In genomic region chr19:5632657-5633056, GRCh38 we compare ENCODE assay signal across 20 cellular contexts. TPM values are rescaled to one million over a fixed set of nuclear protein-coding genes. Genes with fewer than 3 reads are reported as not detected.
DNase-seq lines count a peak whose midpoint lies in the region; ATAC-seq and TF ChIP-seq lines count a peak whose summit lies in the region.
"Had no signal": no experiment of that assay in that cellular context is flagged by ENCODE, and none has a peak within 500 bp of the region (broad histone marks: within the 10 kb centered on the region; RNA-seq: fewer than 3 reads in every experiment).

No MANE protein-coding gene starts in this region.

- H3K9me3 Mint-ChIP-seq in activated naive CD8-positive, alpha-beta T cell (ENCODE audit: low read depth), result no peaks in the 10 kb centered on the region
- H3K9me3 Mint-ChIP-seq in activated naive CD8-positive, alpha-beta T cell treated with anti-CD3 and anti-CD28 coated beads for 36 hours, result no peaks in the 10 kb centered on the region
- H3K9me3 Mint-ChIP-seq in mesothelial cell of epicardium, result no peaks in the 10 kb centered on the region
- H3K9me3 Mint-ChIP-seq: activated naive CD4-positive, alpha-beta T cell treated with anti-CD3 and anti-CD28 coated beads, Interleukin-2, amount 10 ng/mL, durations not matched to agents 7 days and 5 days; brain; CD8-positive, alpha-beta memory T cell; dendritic cell treated with granulocyte-macrophage colony-stimulating factor and Interleukin-4, amounts not matched to agents 40 ng/mL and 50 ng/mL, for 4 days; memory B cell; stimulated activated naive B cell treated with anti-CD40 and anti-IgM and Interleukin-4, amounts not matched to agents 10 μg/mL and 1 μg/mL and 100 μg/mL, for 72 hours; T-helper 1 cell treated with Interleukin-12 subunit alpha and Interleukin-12 subunit beta and Interleukin-4 antibody, amounts not matched to agents 30 μg/mL and 1 μg/mL, for 36 hours had no signal

- TF ChIP-seq POLR2A in uterus (IDR thresholded peaks at IDR 0.05), result no peak

- H3K27me3 ChIP-seq in uterus, result no peaks in the 10 kb centered on the region
- H3K27me3 ChIP-seq: upper lobe of left lung had no signal

- peak overlapping the region; percentile 7 for H3K27ac Mint-ChIP-seq in activated naive CD8-positive, alpha-beta T cell
- no peak overlapping the region for H3K27ac Mint-ChIP-seq in activated naive CD8-positive, alpha-beta T cell treated with anti-CD3 and anti-CD28 coated beads for 36 hours
- H3K27ac Mint-ChIP-seq in mesothelial cell of epicardium, result peak overlapping the region; percentile 20
- H3K27ac Mint-ChIP-seq: activated naive CD4-positive, alpha-beta T cell treated with anti-CD3 and anti-CD28 coated beads, Interleukin-2, amount 10 ng/mL, durations not matched to agents 7 days and 5 days; stimulated activated naive B cell treated with anti-CD40 and anti-IgM and Interleukin-4, amounts not matched to agents 10 μg/mL and 1 μg/mL and 100 μg/mL, for 72 hours; T-helper 1 cell treated with Interleukin-12 subunit alpha and Interleukin-12 subunit beta and Interleukin-4 antibody, amounts not matched to agents 30 μg/mL and 1 μg/mL, for 36 hours had no signal

- no peaks in the 10 kb centered on the region for H3K27me3 Mint-ChIP-seq in activated naive CD8-positive, alpha-beta T cell
- no peaks in the 10 kb centered on the region for H3K27me3 Mint-ChIP-seq in activated naive CD8-positive, alpha-beta T cell treated with anti-CD3 and anti-CD28 coated beads for 36 hours
- H3K27me3 Mint-ChIP-seq in mesothelial cell of epicardium (ENCODE audit: low read depth), result no peaks in the 10 kb centered on the region
- H3K27me3 Mint-ChIP-seq: activated naive CD4-positive, alpha-beta T cell treated with anti-CD3 and anti-CD28 coated beads, Interleukin-2, amount 10 ng/mL, durations not matched to agents 7 days and 5 days; brain; CD8-positive, alpha-beta memory T cell; dendritic cell treated with granulocyte-macrophage colony-stimulating factor and Interleukin-4, amounts not matched to agents 40 ng/mL and 50 ng/mL, for 4 days; memory B cell; stimulated activated naive B cell treated with anti-CD40 and anti-IgM and Interleukin-4, amounts not matched to agents 10 μg/mL and 1 μg/mL and 100 μg/mL, for 72 hours had no signal

- intact Hi-C loops in uterus (cut with DNase I; ENCODE audit: low total_unique reads), result no loop called here

- H3K27ac ChIP-seq in uterus, result peak overlapping the region; percentile 45

- H3K4me1 ChIP-seq in uterus, result peaks cover under 1 to 14% of the 10 kb centered on the region in 2 donors

- peaks cover 73% of the 10 kb centered on the region for H3K4me1 Mint-ChIP-seq in activated naive CD8-positive, alpha-beta T cell (ENCODE audit: low read depth)
- H3K4me1 Mint-ChIP-seq in activated naive CD8-positive, alpha-beta T cell treated with anti-CD3 and anti-CD28 coated beads for 36 hours, result peaks cover 60% of the 10 kb centered on the region
- peaks cover 19% of the 10 kb centered on the region for H3K4me1 Mint-ChIP-seq in mesothelial cell of epicardium

- peaks cover 6% of the 10 kb centered on the region for H3K36me3 Mint-ChIP-seq in activated naive CD8-positive, alpha-beta T cell
- peaks cover 20% of the 10 kb centered on the region for H3K36me3 Mint-ChIP-seq in activated naive CD8-positive, alpha-beta T cell treated with anti-CD3 and anti-CD28 coated beads for 36 hours
- H3K36me3 Mint-ChIP-seq in mesothelial cell of epicardium, result peaks cover 12% of the 10 kb centered on the region

- no peaks in the 10 kb centered on the region for H3K36me3 ChIP-seq in uterus

- no peak for ATAC-seq in GM19455 (IDR thresholded peaks at IDR 0.05; ENCODE audit: unreplicated experiment)
- ATAC-seq: stimulated activated naive B cell treated with anti-CD40 and anti-IgM and Interleukin-4, amounts not matched to agents 10 μg/mL and 1 μg/mL and 100 μg/mL, for 72 hours had no signal

- TF ChIP-seq CTCF in mesothelial cell of epicardium (IDR thresholded peaks at IDR 0.05; ENCODE audit: unreplicated experiment) (no peak), uterus (IDR thresholded peaks at IDR 0.05) (no peak)

- no peak for DNase-seq in activated naive CD8-positive, alpha-beta T cell treated with anti-CD3 and anti-CD28 coated beads for 36 hours
- DNase-seq in mesothelial cell of epicardium (ENCODE audit: low spot score in 2 of 2, unreplicated experiment in 2 of 2) (no peak), uterus (peak in 1 of 2 donors; percentile 36), SKM-1 (lab: John Stamatoyannopoulos, UW; ENCODE audit: unreplicated experiment) (no peak)
- DNase-seq: activated CD4-positive, CD25-positive, alpha-beta regulatory T cell; activated naive CD4-positive, alpha-beta T cell treated with anti-CD3 and anti-CD28 coated beads, Interleukin-2, amount 10 ng/mL, durations not matched to agents 7 days and 5 days; CD8-positive, alpha-beta memory T cell; NCI-H1694 treated with DMSO at 0.1 percent for 48 hours; NCI-H446 treated with DMSO at 0.1 percent for 48 hours; nucleus accumbens; SHP77; stimulated activated naive B cell treated with anti-CD40 and anti-IgM and Interleukin-4, amounts not matched to agents 10 μg/mL and 1 μg/mL and 100 μg/mL, for 72 hours; upper lobe of left lung had no signal

- no peak overlapping the region for H3K4me3 ChIP-seq in uterus
- H3K4me3 ChIP-seq: skin epidermis, upper lobe of left lung had no signal

- H3K9me3 ChIP-seq in uterus, result no peaks in the 10 kb centered on the region
- H3K9me3 ChIP-seq: upper lobe of left lung had no signal

- H3K4me3 Mint-ChIP-seq in activated naive CD8-positive, alpha-beta T cell, result peak overlapping the region; percentile 30
- no peak overlapping the region for H3K4me3 Mint-ChIP-seq in activated naive CD8-positive, alpha-beta T cell treated with anti-CD3 and anti-CD28 coated beads for 36 hours
- no peak overlapping the region for H3K4me3 Mint-ChIP-seq in mesothelial cell of epicardium
- H3K4me3 Mint-ChIP-seq: activated naive CD4-positive, alpha-beta T cell treated with anti-CD3 and anti-CD28 coated beads, Interleukin-2, amount 10 ng/mL, durations not matched to agents 7 days and 5 days; dendritic cell treated with granulocyte-macrophage colony-stimulating factor and Interleukin-4, amounts not matched to agents 40 ng/mL and 50 ng/mL, for 4 days; memory B cell; stimulated activated naive B cell treated with anti-CD40 and anti-IgM and Interleukin-4, amounts not matched to agents 10 μg/mL and 1 μg/mL and 100 μg/mL, for 72 hours; T-helper 1 cell treated with Interleukin-12 subunit alpha and Interleukin-12 subunit beta and Interleukin-4 antibody, amounts not matched to agents 30 μg/mL and 1 μg/mL, for 36 hours had no signal

RNA-seq across cellular contexts. Expression of gene SAFB, which starts 9.8 kb away (rescaled TPM):
- 100 to 1,000 TPM; 123 to 133 TPM for total RNA-seq in activated naive CD8-positive, alpha-beta T cell treated with anti-CD3 and anti-CD28 coated beads for 36 hours
- total RNA-seq in mesothelial cell of epicardium (139 to 147 TPM (median 142 TPM) in 3 replicates), uterus (100 to 1,000 TPM in 1 of 4 donors, 10 to 100 TPM in 3; 35.9 to 129 (median 97.4) TPM)

RNA-seq across cellular contexts. Expression of gene SAFB2, which starts 10.1 kb away (rescaled TPM):
- 10 to 100 TPM; 79.5 to 84.1 TPM for total RNA-seq in activated naive CD8-positive, alpha-beta T cell treated with anti-CD3 and anti-CD28 coated beads for 36 hours
- total RNA-seq in mesothelial cell of epicardium, result 70.5 to 80.3 TPM (median 78.4 TPM) in 3 replicates
- total RNA-seq in uterus, result 100 to 1,000 TPM in 2 of 4 donors, 10 to 100 TPM in 2; 45.0 to 250 (median 129) TPM

RNA-seq across cellular contexts. Expression of gene MICOS13, which starts 47.7 kb away (rescaled TPM):
- total RNA-seq in activated naive CD8-positive, alpha-beta T cell treated with anti-CD3 and anti-CD28 coated beads for 36 hours, result 10 to 100 TPM; 44.6 to 53.5 TPM
- total RNA-seq in mesothelial cell of epicardium, result 30.0 to 32.3 TPM (median 30.7 TPM) in 3 replicates
- 10 to 100 TPM in 3 of 4 donors, 1 to 10 TPM in 1; 2.8 to 36.7 (median 21.1) TPM for total RNA-seq in uterus

RNA-seq across cellular contexts. Expression of gene HSD11B1L, which starts 48.2 kb away (rescaled TPM):
- 1 to 10 TPM; 1.5 to 3.2 TPM for total RNA-seq in activated naive CD8-positive, alpha-beta T cell treated with anti-CD3 and anti-CD28 coated beads for 36 hours
- total RNA-seq in mesothelial cell of epicardium (15.9 to 16.7 TPM (median 16.0 TPM) in 3 replicates), uterus (10 to 100 TPM in 1 of 4 donors, 1 to 10 TPM in 2, under 1 TPM in 1; 0.26 to 17.8 (median 7.1) TPM)

RNA-seq across cellular contexts. Expression of gene RPL36, which starts 57.4 kb away (rescaled TPM):
- 1,000 to 10,000 TPM; 1,649 to 1,711 TPM for total RNA-seq in activated naive CD8-positive, alpha-beta T cell treated with anti-CD3 and anti-CD28 coated beads for 36 hours
- total RNA-seq in mesothelial cell of epicardium (947 to 1,016 TPM (median 998 TPM) in 3 replicates), uterus (1,000 to 10,000 TPM in 1 of 4 donors, 100 to 1,000 TPM in 3; 269 to 1,645 (median 565) TPM)
